ENCODE assay signal across 1 cellular context in the genomic region with DNA sequence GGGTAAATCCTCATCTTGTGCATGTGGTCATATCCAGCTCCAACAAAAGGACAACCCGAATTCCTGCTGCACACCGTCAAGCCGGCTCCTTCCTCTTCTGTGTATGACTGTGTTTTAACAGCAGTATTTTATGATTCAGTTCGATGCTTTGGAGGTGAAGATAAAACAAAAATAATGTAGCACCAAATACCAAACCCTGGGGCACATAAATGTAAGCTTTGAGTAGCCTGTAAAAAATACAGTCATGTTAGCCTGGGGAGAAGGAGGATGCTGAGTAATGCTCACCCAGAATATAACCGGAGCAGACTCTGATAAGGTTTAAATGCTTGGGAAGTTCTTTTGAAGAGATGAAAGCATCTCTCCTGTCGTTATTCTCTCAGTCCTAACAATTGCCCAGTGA.
TF ChIP-seq lines count a peak whose summit lies in the region.

No MANE protein-coding gene starts in this region.

TF ChIP-seq in H1, 55 proteins besides CTCF, POLR2A, EP300 and RAD21:
- TF ChIP-seq SUZ12 (IDR thresholded peaks at IDR 0.05; ENCODE audit: low read length) (no peak), MAFK (IDR thresholded peaks at IDR 0.05; ENCODE audit: low read depth, low read length) (no peak)
